ENCODE assay signal across 30 cellular contexts in genomic region chr5:1178529-1179382, GRCh38. TPM values are rescaled to one million over a fixed set of nuclear protein-coding genes. Genes with fewer than 3 reads are reported as not detected.
"Had no signal": no experiment of that assay in that cellular context is flagged by ENCODE, and none has a peak within 500 bp of the region (broad histone marks: within the 10 kb centered on the region; RNA-seq: fewer than 3 reads in every experiment).

No MANE protein-coding gene starts in this region.

- H3K27ac ChIP-seq: heart right ventricle, left lung, ovary, prostate gland, thyroid gland, upper lobe of right lung had no signal

- H3K4me1 ChIP-seq: left lung, prostate gland, upper lobe of right lung had no signal

- H3K27me3 Mint-ChIP-seq: activated naive CD8-positive, alpha-beta T cell treated with anti-CD3 and anti-CD28 coated beads for 36 hours; activated T-cell treated with anti-CD3 and anti-CD28 coated beads, Interleukin-2, amount 50 U/mL, for 24 hours; activated T-helper 17 cell treated with anti-CD3 and anti-CD28 coated beads, Interleukin-2, amount 50 U/mL, for 72 hours; naive B cell had no signal

- H3K27me3 ChIP-seq: ovary, thyroid gland, upper lobe of right lung had no signal

- H3K27ac Mint-ChIP-seq: activated naive CD8-positive, alpha-beta T cell treated with anti-CD3 and anti-CD28 coated beads for 36 hours; activated T-cell treated with anti-CD3 and anti-CD28 coated beads, Interleukin-2, amount 50 U/mL, for 24 hours; activated T-helper 17 cell treated with anti-CD3 and anti-CD28 coated beads, Interleukin-2, amount 50 U/mL, for 72 hours; naive B cell had no signal

- H3K4me1 Mint-ChIP-seq: activated naive CD8-positive, alpha-beta T cell treated with anti-CD3 and anti-CD28 coated beads for 36 hours; activated T-helper 17 cell treated with anti-CD3 and anti-CD28 coated beads, Interleukin-2, amount 50 U/mL, for 72 hours had no signal

- FAIRE-seq: bronchial epithelial cell, endometrium had no signal

- H3K36me3 Mint-ChIP-seq: activated naive CD8-positive, alpha-beta T cell treated with anti-CD3 and anti-CD28 coated beads for 36 hours; naive B cell had no signal

- H3K4me3 ChIP-seq: heart right ventricle, left lung, ovary, prostate gland, thyroid gland, upper lobe of right lung had no signal

- H3K9me3 ChIP-seq: heart right ventricle, left lung, ovary, prostate gland, thyroid gland, upper lobe of right lung had no signal

- H3K9me3 Mint-ChIP-seq: activated naive CD8-positive, alpha-beta T cell treated with anti-CD3 and anti-CD28 coated beads for 36 hours; activated T-cell treated with anti-CD3 and anti-CD28 coated beads, Interleukin-2, amount 50 U/mL, for 24 hours; activated T-helper 17 cell treated with anti-CD3 and anti-CD28 coated beads, Interleukin-2, amount 50 U/mL, for 72 hours; naive B cell had no signal

- DNase-seq: activated CD4-positive, alpha-beta T cell treated with anti-CD3 and anti-CD28 coated beads for 1 hour; activated CD4-positive, alpha-beta T cell treated with anti-CD3 and anti-CD28 coated beads, Interleukin-2, amount 50 U/mL, for 4 hours; activated CD8-positive, alpha-beta memory T cell treated with anti-CD3 and anti-CD28 coated beads for 24 hours; activated CD8-positive, alpha-beta memory T cell treated with anti-CD3 and anti-CD28 coated beads, Interleukin-2, amount 50 U/mL, for 4 hours; activated naive CD8-positive, alpha-beta T cell treated with anti-CD3 and anti-CD28 coated beads for 36 hours; activated T-cell treated with anti-CD3 and anti-CD28 coated beads, Interleukin-2, amount 50 U/mL, for 24 hours; cerebellar nuclear complex; effector CD4-positive, alpha-beta T cell; islet precursor cell; mesendoderm; naive B cell; ovary; stimulated activated CD4-positive, alpha-beta T cell treated with anti-CD3 and anti-CD28 coated beads, Interleukin-12 subunit alpha, Interleukin-12 subunit beta, amount 100 ng/mL, for 4 hours; stimulated activated CD4-positive, alpha-beta T cell treated with anti-CD3 and anti-CD28 coated beads, Interleukin-4, amount 100 ng/mL, for 4 hours; stimulated activated naive CD8-positive, alpha-beta T cell treated with anti-CD3 and anti-CD28 coated beads, Interleukin-15, Interleukin-2, amounts not matched to agents 100 U/mL and 50 U/mL, for 24 hours; T-helper 1 cell; T-helper 9 cell; thyroid gland; upper lobe of right lung had no signal

- ATAC-seq: activated T-helper 17 cell treated with anti-CD3 and anti-CD28 coated beads, Interleukin-2, amount 50 U/mL, for 72 hours; left lung; stimulated activated naive CD8-positive, alpha-beta T cell treated with anti-CD3 and anti-CD28 coated beads, Interleukin-15, Interleukin-2, amounts not matched to agents 100 U/mL and 50 U/mL, for 24 hours; upper lobe of right lung had no signal

- H3K36me3 ChIP-seq: heart right ventricle, left lung, ovary, prostate gland, thyroid gland, upper lobe of right lung had no signal

- H3K4me3 Mint-ChIP-seq: activated naive CD8-positive, alpha-beta T cell treated with anti-CD3 and anti-CD28 coated beads for 36 hours; activated T-cell treated with anti-CD3 and anti-CD28 coated beads, Interleukin-2, amount 50 U/mL, for 24 hours; activated T-helper 17 cell treated with anti-CD3 and anti-CD28 coated beads, Interleukin-2, amount 50 U/mL, for 72 hours; naive B cell had no signal

RNA-seq across cellular contexts. Expression of gene SLC6A19, which starts 22.6 kb away (rescaled TPM):
- total RNA-seq: activated naive CD8-positive, alpha-beta T cell treated with anti-CD3 and anti-CD28 coated beads for 36 hours; activated T-helper 17 cell treated with anti-CD3 and anti-CD28 coated beads, Interleukin-2, amount 50 U/mL, for 72 hours; bronchial epithelial cell; epithelial cell of proximal tubule; fibroblast of villous mesenchyme; left lung; subcutaneous adipose tissue; thyroid gland; upper lobe of right lung had no signal
- polyA plus RNA-seq: heart right ventricle, ovary had no signal

RNA-seq across cellular contexts. Expression of gene SLC6A18, which starts 46.4 kb away (rescaled TPM):
- total RNA-seq: activated naive CD8-positive, alpha-beta T cell treated with anti-CD3 and anti-CD28 coated beads for 36 hours; activated T-helper 17 cell treated with anti-CD3 and anti-CD28 coated beads, Interleukin-2, amount 50 U/mL, for 72 hours; bronchial epithelial cell; epithelial cell of proximal tubule; fibroblast of villous mesenchyme; heart right ventricle; left lung; mucosa of gallbladder; ovary; prostate gland; skeletal muscle tissue; subcutaneous adipose tissue; thyroid gland; upper lobe of right lung had no signal
- polyA plus RNA-seq: heart right ventricle, ovary had no signal
